8 cellular contexts compared by ENCODE assay signal in the genomic region with DNA sequence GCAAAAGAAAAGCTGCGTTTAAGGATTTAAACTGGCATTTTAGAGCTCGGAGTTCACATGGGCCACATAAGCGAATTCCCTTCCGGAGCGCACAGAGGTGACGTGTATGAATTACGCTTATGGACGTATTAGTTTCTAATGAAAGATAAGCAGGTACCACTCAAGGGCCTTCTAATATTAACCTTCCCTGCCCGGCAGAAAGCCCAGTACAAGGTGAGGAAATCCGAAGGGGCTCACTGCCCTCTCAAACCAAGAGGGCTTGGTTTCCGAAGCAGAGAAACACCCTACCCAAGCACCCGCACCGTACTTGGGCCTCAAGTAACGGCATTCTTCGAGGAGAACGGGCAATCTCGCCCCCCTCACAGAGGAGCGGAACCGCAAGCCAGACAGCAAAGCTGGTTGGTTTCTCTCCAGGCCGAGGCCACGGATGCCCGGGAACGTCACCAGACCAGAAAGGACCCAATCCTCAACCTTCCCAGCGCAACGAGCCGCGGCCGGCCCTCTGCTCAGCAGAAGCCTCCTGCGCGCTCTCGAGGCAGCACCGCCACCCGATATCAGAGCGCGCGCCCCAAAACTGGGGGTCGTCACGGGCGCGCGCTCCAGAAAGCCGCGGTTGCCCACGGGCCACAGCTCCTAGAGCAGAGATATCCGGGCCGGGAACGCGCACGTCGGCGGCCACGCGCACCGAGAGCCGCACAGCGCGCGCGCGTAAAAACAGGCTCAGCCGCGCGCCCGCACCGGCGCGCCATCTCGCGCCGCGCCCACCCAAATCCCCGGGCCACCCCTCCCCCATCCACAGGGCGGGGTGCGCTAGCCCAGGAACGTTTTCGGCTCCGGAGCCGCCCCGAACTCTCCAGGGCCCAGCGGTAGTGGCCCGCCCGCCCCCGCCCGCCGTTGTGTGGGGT. TPM values are rescaled to one million over a fixed set of nuclear protein-coding genes. Genes with fewer than 3 reads are reported as not detected.
DNase-seq lines count a peak whose midpoint lies in the region; ATAC-seq, FAIRE-seq and TF ChIP-seq lines count a peak whose summit lies in the region.

No MANE protein-coding gene starts in this region.

- no peaks in the 10 kb centered on the region for H3K9me3 ChIP-seq in kidney (ENCODE audit: control insufficient read depth in 1 of 2, low read length in 2 of 2)

- ATAC-seq in HG02884 (IDR thresholded peaks at IDR 0.05; ENCODE audit: unreplicated experiment), result peak; percentile 26
- peak; percentile 43 for ATAC-seq in central memory CD8-positive, alpha-beta T cell (replicated peaks; ENCODE audit: extremely low read depth, poor library complexity, severe bottlenecking)

- peaks cover 11 to 15% of the 10 kb centered on the region in 2 donors for H3K4me1 ChIP-seq in kidney (ENCODE audit: control insufficient read depth in 1 of 2, insufficient read depth in 1 of 2, low read depth in 1 of 2, low read length in 2 of 2)

- no peak for FAIRE-seq in kidney (lab: Jason Lieb, UNC)

- peak overlapping the region; percentile 91 for H3K4me3 Mint-ChIP-seq in central memory CD8-positive, alpha-beta T cell

- peak; percentile 11 for DNase-seq in NCI-H1694 treated with DMSO at 0.1 percent for 48 hours (lab: John Stamatoyannopoulos, UW)
- DNase-seq in NCI-H1694 (lab: John Stamatoyannopoulos, UW), result no peak
- DNase-seq in NCI-H2029 treated with DMSO at 0.1 percent for 48 hours (lab: John Stamatoyannopoulos, UW), result peak; percentile 4
- DNase-seq in activated CD4-positive, CD25-positive, alpha-beta regulatory T cell treated with anti-CD3 and anti-CD28 coated beads, Interleukin-2, amount 50 U/mL, for 16 hours (ENCODE audit: low read depth, low spot score), result peak; percentile 68
- peak; percentile 75 to 78 for DNase-seq in central memory CD8-positive, alpha-beta T cell (ENCODE audit: low spot score in 2 of 2)
- DNase-seq in kidney, result peak; percentile 90
- peak; percentile 57 to 74 for DNase-seq in stimulated activated CD4-positive, alpha-beta T cell treated with anti-CD3 and anti-CD28 coated beads, Interleukin-15, amount 100 ng/mL, for 1 hour (ENCODE audit: low read depth in 1 of 2, low spot score in 1 of 2)

- no peak for TF ChIP-seq CTCF in kidney (IDR thresholded peaks at IDR 0.05; ENCODE audit: borderline replicate concordance, extremely low read depth, insufficient read depth)

- H3K36me3 ChIP-seq in kidney (ENCODE audit: control insufficient read depth in 1 of 2, insufficient read depth in 2 of 2, low read length in 2 of 2), result peaks cover 4 to 8% of the 10 kb centered on the region in 2 donors

- H3K27me3 Mint-ChIP-seq in central memory CD8-positive, alpha-beta T cell, result no peaks in the 10 kb centered on the region

- intact Hi-C loops in kidney (cut with DNase I), result no loop called here

- peaks cover 41% of the 10 kb centered on the region for H3K4me1 Mint-ChIP-seq in central memory CD8-positive, alpha-beta T cell

- H3K9ac ChIP-seq in kidney (ENCODE audit: low read length in 2 of 2), result peak overlapping the region; percentile 74 to 90

- H3K27ac ChIP-seq in kidney (ENCODE audit: low read depth in 2 of 2, low read length in 2 of 2), result peak overlapping the region; percentile 91 to 93

- H3K27ac Mint-ChIP-seq in central memory CD8-positive, alpha-beta T cell (ENCODE audit: low read depth), result peak overlapping the region; percentile 89

- peaks cover 43% of the 10 kb centered on the region for H3K36me3 Mint-ChIP-seq in central memory CD8-positive, alpha-beta T cell (ENCODE audit: insufficient read depth)

- H3K4me3 ChIP-seq in kidney (ENCODE audit: low read length in 2 of 2), result peak overlapping the region; percentile 93 to 98

- H3K9me3 Mint-ChIP-seq in central memory CD8-positive, alpha-beta T cell, result no peaks in the 10 kb centered on the region

RNA-seq across cellular contexts. Expression of gene QRICH1, which starts 0.7 kb away (rescaled TPM):
- total RNA-seq in kidney, result 92.1 TPM
- 23.0 TPM for polyA plus RNA-seq in kidney (ENCODE audit: insufficient read depth, low read depth, low replicate concordance)

RNA-seq across cellular contexts. Expression of gene QARS1, which starts 11.4 kb away (rescaled TPM):
- total RNA-seq in kidney, result 231 TPM
- polyA plus RNA-seq in kidney (ENCODE audit: insufficient read depth, low read depth, low replicate concordance), result 209 TPM

RNA-seq across cellular contexts. Expression of gene USP19, which starts 27.4 kb away (rescaled TPM):
- 67.2 TPM for total RNA-seq in kidney
- polyA plus RNA-seq in kidney (ENCODE audit: insufficient read depth, low read depth, low replicate concordance), result 29.3 TPM

RNA-seq across cellular contexts. Expression of gene LAMB2, which starts 39.6 kb away (rescaled TPM):
- total RNA-seq in kidney, result 444 TPM
- polyA plus RNA-seq in kidney (ENCODE audit: insufficient read depth, low read depth, low replicate concordance), result 460 TPM
